In genomic region chr17:4939554-4939803, GRCh38 we compare ENCODE assay signal across 1 cellular context.
TF ChIP-seq lines count a peak whose summit lies in the region.

No MANE protein-coding gene starts in this region.

TF ChIP-seq in endothelial cell of umbilical vein, 7 proteins besides CTCF, POLR2A, EP300 and RAD21:
- TF ChIP-seq POLR2AphosphoS5 (IDR thresholded peaks at IDR 0.05; ENCODE audit: insufficient read depth, low read depth, low read length) (no peak), JUN (IDR thresholded peaks at IDR 0.05; ENCODE audit: borderline replicate concordance, insufficient read depth, insufficient read length, low read depth) (no peak), FOS (IDR thresholded peaks at IDR 0.05; ENCODE audit: borderline replicate concordance, insufficient read depth, low read length) (no peak), GATA2 (IDR thresholded peaks at IDR 0.05; ENCODE audit: insufficient read depth, insufficient read length, low read depth, low read length) (no peak), MYC (IDR thresholded peaks at IDR 0.05; ENCODE audit: low read depth, low read length) (no peak), MAX (IDR thresholded peaks at IDR 0.05; ENCODE audit: insufficient read depth, insufficient read length) (no peak), EZH2 (IDR thresholded peaks at IDR 0.05; ENCODE audit: borderline replicate concordance, low read depth, low read length, severe bottlenecking) (no peak)
